Comparison of ENCODE assay signal across 1 cellular context in the genomic region with DNA sequence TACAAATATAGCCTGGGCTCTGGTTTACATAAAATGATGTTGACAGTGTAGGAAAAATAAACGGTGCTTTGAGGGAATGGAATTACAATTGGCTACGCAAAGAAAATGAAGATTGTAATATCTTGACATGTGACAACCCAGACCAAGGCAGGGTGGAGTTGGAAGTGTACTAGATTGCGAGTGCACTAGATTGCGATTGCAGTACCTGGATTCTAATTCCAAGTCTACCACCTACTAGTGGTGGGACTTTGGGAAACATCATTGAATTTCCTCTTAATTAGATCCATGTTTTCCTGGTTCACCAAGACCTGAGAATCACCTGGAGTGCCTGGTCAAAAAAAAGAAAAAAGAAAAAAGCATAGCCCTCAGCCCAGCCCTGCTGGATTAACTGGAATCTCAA.
TF ChIP-seq lines count a peak whose summit lies in the region.

No MANE protein-coding gene starts in this region.

TF ChIP-seq in HCT116, 20 proteins besides CTCF, POLR2A, EP300 and RAD21 (continued from another document):
- no peak for TF ChIP-seq FOSL1 (IDR thresholded peaks at IDR 0.05; ENCODE audit: low read depth)
- TF ChIP-seq SIN3A (IDR thresholded peaks at IDR 0.05; ENCODE audit: low read depth) = no peak
- no peak for TF ChIP-seq ZNF274 (IDR thresholded peaks at IDR 0.05; ENCODE audit: low read depth, low read length)
- no peak for TF ChIP-seq ELF1 (IDR thresholded peaks at IDR 0.05; ENCODE audit: borderline replicate concordance, low read depth)
- TF ChIP-seq, protein P1, sequence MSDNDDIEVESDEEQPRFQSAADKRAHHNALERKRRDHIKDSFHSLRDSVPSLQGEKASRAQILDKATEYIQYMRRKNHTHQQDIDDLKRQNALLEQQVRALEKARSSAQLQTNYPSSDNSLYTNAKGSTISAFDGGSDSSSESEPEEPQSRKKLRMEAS (IDR thresholded peaks at IDR 0.05) = no peak
